In the genomic region with DNA sequence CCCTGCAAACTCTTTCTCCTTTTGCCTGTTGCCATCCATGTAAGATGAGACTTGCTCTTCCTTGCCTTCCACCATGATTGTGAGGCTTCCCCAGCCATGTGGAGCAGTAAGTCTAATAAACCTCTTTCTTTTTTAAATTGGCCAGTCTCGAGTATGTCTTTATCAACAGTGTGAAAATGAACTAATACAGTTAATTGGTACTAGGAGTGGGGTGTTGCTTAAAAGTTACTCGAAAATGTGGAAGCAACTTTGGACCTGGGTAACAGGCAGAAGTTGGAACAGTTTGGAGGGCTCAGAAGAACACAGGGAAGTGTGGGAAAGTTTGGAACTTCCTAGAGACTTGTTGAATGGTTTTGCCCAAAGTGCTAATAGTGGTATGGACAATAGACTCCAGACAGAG, we compare ENCODE assay signal across 35 cellular contexts.
"Had no signal": no experiment of that assay in that cellular context is flagged by ENCODE, and none has a peak within 500 bp of the region (broad histone marks: within the 10 kb centered on the region; RNA-seq: fewer than 3 reads in every experiment).

No MANE protein-coding gene starts in this region.

- DNase-seq: Karpas-422, Kasumi-1, MG63, MM.1S, MV-4-11, NCI-H1048, NCI-H1092, NCI-H1092 treated with DMSO at 0.1 percent for 48 hours, NCI-H1105, NCI-H1105 treated with DMSO at 0.1 percent for 48 hours, NCI-H1417, NCI-H1417 treated with DMSO at 0.1 percent for 48 hours, NCI-H1436, NCI-H1436 treated with DMSO at 0.1 percent for 48 hours, NCI-H146, NCI-H1694, NCI-H1694 treated with DMSO at 0.1 percent for 48 hours, NCI-H187, NCI-H187 treated with DMSO at 0.1 percent for 48 hours, NCI-H1930, NCI-H2029, NCI-H2029 treated with DMSO at 0.1 percent for 48 hours, NCI-H2081, NCI-H2081 treated with DMSO at 0.1 percent for 48 hours, NCI-H2107, NCI-H2171, NCI-H2171 treated with DMSO at 0.1 percent for 48 hours, NCI-H2227 treated with DMSO at 0.1 percent for 48 hours, NCI-H226, NCI-H345, NCI-H446, NCI-H446 treated with DMSO at 0.1 percent for 48 hours, NCI-H510A, NCI-H510A treated with DMSO at 0.1 percent for 48 hours, NCI-H524 had no signal

- H3K4me3 ChIP-seq: MG63 had no signal

- H3K36me3 ChIP-seq: MG63 had no signal

- H3K9me3 ChIP-seq: MG63 had no signal

- H3K27me3 ChIP-seq: MG63 had no signal
